In genomic region chr16:4313563-4314531, GRCh38 we compare ENCODE assay signal across 8 cellular contexts. TPM values are rescaled to one million over a fixed set of nuclear protein-coding genes. Genes with fewer than 3 reads are reported as not detected.
DNase-seq lines count a peak whose midpoint lies in the region; ATAC-seq, FAIRE-seq and TF ChIP-seq lines count a peak whose summit lies in the region.

No MANE protein-coding gene starts in this region.

- H3K27me3 ChIP-seq in endothelial cell of umbilical vein (ENCODE audit: control insufficient read depth in 2 of 2, insufficient read depth in 2 of 2, low read length in 2 of 2): no peaks in the 10 kb centered on the region
- no peaks in the 10 kb centered on the region for H3K27me3 ChIP-seq in osteoblast (ENCODE audit: insufficient read depth, low read length)

- H3K4me1 ChIP-seq in OCI-LY7 (ENCODE audit: insufficient read depth, low read length, poor library complexity, severe bottlenecking) (peaks cover 22% of the 10 kb centered on the region), endothelial cell of umbilical vein (ENCODE audit: control insufficient read depth, extremely low read depth, insufficient read depth, low read length) (peaks cover 14% of the 10 kb centered on the region), osteoblast (ENCODE audit: insufficient read depth, low read length) (peaks cover 25% of the 10 kb centered on the region)

- no peaks in the 10 kb centered on the region for H3K9me2 ChIP-seq in OCI-LY7 (ENCODE audit: insufficient read depth, low read length)

- BruUV-seq in OCI-LY7 (replicated peaks; lab: Mats Ljungman, UMichigan) (no TSS peak), endothelial cell of umbilical vein (replicated peaks; lab: Mats Ljungman, UMichigan) (no TSS peak)

- H4K20me1 ChIP-seq in OCI-LY7 (ENCODE audit: insufficient read depth, low read length): no peaks in the 10 kb centered on the region
- H4K20me1 ChIP-seq in endothelial cell of umbilical vein (replicated peaks; ENCODE audit: control insufficient read depth, extremely low read depth, insufficient read depth, low read length): no peaks in the 10 kb centered on the region
- H4K20me1 ChIP-seq in osteoblast (ENCODE audit: insufficient read depth, low read length): peaks cover 25% of the 10 kb centered on the region

- dilution Hi-C loops in endothelial cell of umbilical vein (cut with MboI; ENCODE audit: extremely low pct_ligation_motif_present, low sequenced_read_pairs): no loop called here

- DNase-seq in AG08395 (ENCODE audit: low spot score) (peak; percentile 29), OCI-LY7 (ENCODE audit: low spot score) (peak; percentile 40), endothelial cell of umbilical vein (ENCODE audit: low read depth, low spot score) (no peak), osteoblast (ENCODE audit: insufficient read length, low spot score, missing footprints) (peak; percentile 96)

- H3K4me2 ChIP-seq in OCI-LY7 (ENCODE audit: low read length) (no peak overlapping the region; the same call in 1 of the 2 replicates), endothelial cell of umbilical vein (ENCODE audit: insufficient read depth, low read length) (no peak overlapping the region), osteoblast (ENCODE audit: insufficient read depth, low read length) (no peak overlapping the region)

- H3K9me3 ChIP-seq in OCI-LY7 (ENCODE audit: low read length) (no peaks in the 10 kb centered on the region), endothelial cell of umbilical vein (replicated peaks; ENCODE audit: control insufficient read depth, insufficient read depth, low read length) (no peaks in the 10 kb centered on the region), osteoblast (ENCODE audit: low read depth, low read length) (no peaks in the 10 kb centered on the region)

- peak; percentile 21 for TF ChIP-seq POLR2A in GM19099 (IDR thresholded peaks at IDR 0.05; ENCODE audit: extremely low read depth, insufficient read length, low read depth)
- no peak for TF ChIP-seq POLR2A in endothelial cell of umbilical vein (IDR thresholded peaks at IDR 0.05; ENCODE audit: low read depth, low read length)
- no peak for TF ChIP-seq POLR2A in GM18505 (IDR thresholded peaks at IDR 0.05; ENCODE audit: borderline replicate concordance, extremely low read depth, insufficient read depth, insufficient read length)

- no peaks in the 10 kb centered on the region for H3K9me1 ChIP-seq in endothelial cell of umbilical vein (replicated peaks; ENCODE audit: control insufficient read depth, extremely low read depth, insufficient read depth, low read length)

- H3K79me2 ChIP-seq in OCI-LY7 (ENCODE audit: insufficient read depth, low read depth, low read length) (no peaks in the 10 kb centered on the region), endothelial cell of umbilical vein (ENCODE audit: control insufficient read depth, insufficient read depth, low read length) (peaks cover 22% of the 10 kb centered on the region), osteoblast (ENCODE audit: insufficient read depth, low read length) (peaks cover 26% of the 10 kb centered on the region)

- H3K36me3 ChIP-seq in OCI-LY7 (ENCODE audit: insufficient read depth, low read length) (no peaks in the 10 kb centered on the region), endothelial cell of umbilical vein (ENCODE audit: control insufficient read depth in 2 of 2, extremely low read depth in 1 of 2, insufficient read depth in 2 of 2, low read length in 2 of 2) (no peaks in the 10 kb centered on the region), osteoblast (ENCODE audit: insufficient read depth, low read length) (no peaks in the 10 kb centered on the region)

- ATAC-seq in HG03521 (IDR thresholded peaks at IDR 0.05; ENCODE audit: unreplicated experiment) (no peak), GM18505 (IDR thresholded peaks at IDR 0.05; ENCODE audit: unreplicated experiment) (no peak), GM19035 (IDR thresholded peaks at IDR 0.05; ENCODE audit: unreplicated experiment) (no peak)

- FAIRE-seq in endothelial cell of umbilical vein (lab: Jason Lieb, UNC): peak; percentile 67

- POLR2A ChIA-PET in OCI-LY7 (lab: Charles Lee): no interaction called here
- POLR2A ChIA-PET in endothelial cell of umbilical vein (lab: Charles Lee): no interaction called here

- H3K27ac ChIP-seq in OCI-LY7 (ENCODE audit: low read depth, low read length, poor library complexity, severe bottlenecking): no peak overlapping the region
- H3K27ac ChIP-seq in endothelial cell of umbilical vein (ENCODE audit: insufficient read depth, low read depth, low read length): no peak overlapping the region
- no peak overlapping the region for H3K27ac ChIP-seq in osteoblast (ENCODE audit: low read depth, low read length)

- TF ChIP-seq CTCF in OCI-LY7 (conservative IDR thresholded peaks at IDR 0.05; ENCODE audit: low read length) (peak; percentile 85), endothelial cell of umbilical vein (IDR thresholded peaks at IDR 0.05; ENCODE audit: extremely low read depth in 1 of 2, insufficient read depth in 1 of 2, low read depth in 1 of 2, low read length in 2 of 2) (peak; percentile 91 to 92), osteoblast (IDR thresholded peaks at IDR 0.05; ENCODE audit: extremely low read depth, low read depth, low read length) (peak; percentile 62)

- H2AFZ ChIP-seq in OCI-LY7 (ENCODE audit: low read length): no peak overlapping the region
- H2AFZ ChIP-seq in endothelial cell of umbilical vein (ENCODE audit: low read depth, low read length): no peak overlapping the region
- H2AFZ ChIP-seq in osteoblast (ENCODE audit: low read length): no peak overlapping the region

- no peak overlapping the region for H3K9ac ChIP-seq in endothelial cell of umbilical vein (replicated peaks; ENCODE audit: extremely low read depth, insufficient read depth, low read length)

- CTCF ChIA-PET in OCI-LY7 (lab: Charles Lee; ENCODE audit: unreplicated experiment) (no interaction called here), endothelial cell of umbilical vein (lab: Charles Lee) (interaction anchor here (1.9 to 8.6 kb wide), 5 partner anchors 10 to 40 kb away, joined by 6 to 135 read pairs (median 16); partner anchors contain the start of gene TFAP4)

- intact Hi-C loops in OCI-LY7 (cut with micrococcal nuclease; ENCODE audit: unreplicated experiment) (loop anchor here (1.0 kb wide), 1 partner anchor 13 kb away; no protein-coding TSS in a partner anchor), endothelial cell of umbilical vein (cut with micrococcal nuclease) (loop anchor here (1.0 kb wide), 1 partner anchor 16 kb away; no protein-coding TSS in a partner anchor)

- H3K4me3 ChIP-seq in OCI-LY7 (ENCODE audit: low read depth, low read length, poor library complexity, severe bottlenecking) (no peak overlapping the region), endothelial cell of umbilical vein (replicated peaks in 1 of 3; ENCODE audit: insufficient read depth in 1 of 3, low read depth in 1 of 3, low read length in 3 of 3) (no peak overlapping the region), osteoblast (ENCODE audit: insufficient read depth, low read length) (peak overlapping the region; percentile 3)

RNA-seq across cellular contexts. Expression of gene GLIS2, which starts 2.0 kb away (rescaled TPM):
- total RNA-seq in OCI-LY7 (2014; rRNA removed; shearing (Covaris generic)): not detected in 2 replicates
- total RNA-seq in OCI-LY7 (2022) (0.08 TPM in 1 of 2 replicates, not detected in the other), endothelial cell of umbilical vein (10.1 and 11.3 TPM in 2 replicates), osteoblast (5.0 and 5.4 TPM in 2 replicates)
- 4.6 and 5.1 TPM in 2 replicates for polyA plus RNA-seq in endothelial cell of umbilical vein
- 5.2 and 7.1 TPM in 2 replicates for polyA plus RNA-seq in endothelial cell of umbilical vein (2011; cell fraction: cytosol; rRNA removed)
- 4.7 and 5.8 TPM in 2 replicates for polyA plus RNA-seq in endothelial cell of umbilical vein (2011; cell fraction: nucleus; rRNA removed)
- 7.3 and 11.8 TPM in 2 replicates for polyA plus RNA-seq in endothelial cell of umbilical vein (2012)
- 2.0 and 3.2 TPM in 2 replicates for polyA minus RNA-seq in endothelial cell of umbilical vein
- polyA minus RNA-seq in endothelial cell of umbilical vein (2011; cell fraction: cytosol; rRNA and poly(A)+ RNA removed): 7.5 TPM
- polyA minus RNA-seq in endothelial cell of umbilical vein (2011; cell fraction: nucleus; rRNA and poly(A)+ RNA removed): 1.0 and 2.9 TPM in 2 replicates

RNA-seq across cellular contexts. Expression of gene PAM16, which starts 37.3 kb away (rescaled TPM):
- total RNA-seq in OCI-LY7 (2014; rRNA removed; shearing (Covaris generic)): 80.6 and 92.1 TPM in 2 replicates
- total RNA-seq in OCI-LY7 (2022) (77.4 and 82.4 TPM in 2 replicates), endothelial cell of umbilical vein (35.8 and 40.0 TPM in 2 replicates), osteoblast (17.4 and 18.6 TPM in 2 replicates)
- 67.2 and 76.2 TPM in 2 replicates for polyA plus RNA-seq in endothelial cell of umbilical vein
- polyA plus RNA-seq in endothelial cell of umbilical vein (2011; cell fraction: cytosol; rRNA removed): 44.4 and 44.5 TPM in 2 replicates
- 29.7 and 31.7 TPM in 2 replicates for polyA plus RNA-seq in endothelial cell of umbilical vein (2011; cell fraction: nucleus; rRNA removed)
- 30.5 and 35.6 TPM in 2 replicates for polyA plus RNA-seq in endothelial cell of umbilical vein (2012)
- polyA minus RNA-seq in endothelial cell of umbilical vein: 13.0 and 13.5 TPM in 2 replicates
- polyA minus RNA-seq in endothelial cell of umbilical vein (2011; cell fraction: cytosol; rRNA and poly(A)+ RNA removed): 10.9 TPM
- polyA minus RNA-seq in endothelial cell of umbilical vein (2011; cell fraction: nucleus; rRNA and poly(A)+ RNA removed): 10.6 and 12.3 TPM in 2 replicates

RNA-seq across cellular contexts. Expression of gene TFAP4, which starts 41.0 kb away (rescaled TPM):
- 30.8 and 41.2 TPM in 2 replicates for total RNA-seq in OCI-LY7 (2014; rRNA removed; shearing (Covaris generic))
- total RNA-seq in OCI-LY7 (2022): 41.9 and 43.2 TPM in 2 replicates
- total RNA-seq in endothelial cell of umbilical vein: 11.1 and 12.4 TPM in 2 replicates
- polyA plus RNA-seq in endothelial cell of umbilical vein: 3.0 and 3.4 TPM in 2 replicates
- polyA plus RNA-seq in endothelial cell of umbilical vein (2011; cell fraction: cytosol; rRNA removed): 3.9 and 5.0 TPM in 2 replicates
- 6.1 TPM in 2 replicates for polyA plus RNA-seq in endothelial cell of umbilical vein (2011; cell fraction: nucleus; rRNA removed)
- polyA plus RNA-seq in endothelial cell of umbilical vein (2012): 3.6 and 5.8 TPM in 2 replicates
- 5.3 and 12.7 TPM in 2 replicates for polyA minus RNA-seq in endothelial cell of umbilical vein
- 46.0 TPM for polyA minus RNA-seq in endothelial cell of umbilical vein (2011; cell fraction: cytosol; rRNA and poly(A)+ RNA removed)
- 2.6 and 3.7 TPM in 2 replicates for polyA minus RNA-seq in endothelial cell of umbilical vein (2011; cell fraction: nucleus; rRNA and poly(A)+ RNA removed)
- total RNA-seq in osteoblast: 6.5 and 9.1 TPM in 2 replicates

RNA-seq across cellular contexts. Expression of gene VASN, which starts 57.8 kb away (rescaled TPM):
- total RNA-seq in OCI-LY7 (2014; rRNA removed; shearing (Covaris generic)): not detected in 2 replicates
- not detected in 2 replicates for total RNA-seq in OCI-LY7 (2022)
- total RNA-seq in endothelial cell of umbilical vein: 0.14 and 0.42 TPM in 2 replicates
- polyA plus RNA-seq in endothelial cell of umbilical vein: 0.41 and 0.57 TPM in 2 replicates
- polyA plus RNA-seq in endothelial cell of umbilical vein (2011; cell fraction: cytosol; rRNA removed): 0.09 and 0.13 TPM in 2 replicates
- polyA plus RNA-seq in endothelial cell of umbilical vein (2011; cell fraction: nucleus; rRNA removed): 0.11 and 0.18 TPM in 2 replicates
- polyA plus RNA-seq in endothelial cell of umbilical vein (2012): 0.11 and 0.20 TPM in 2 replicates
- 0.08 and 0.32 TPM in 2 replicates for polyA minus RNA-seq in endothelial cell of umbilical vein
- 1.3 TPM for polyA minus RNA-seq in endothelial cell of umbilical vein (2011; cell fraction: cytosol; rRNA and poly(A)+ RNA removed)
- 0.29 and 0.43 TPM in 2 replicates for polyA minus RNA-seq in endothelial cell of umbilical vein (2011; cell fraction: nucleus; rRNA and poly(A)+ RNA removed)
- 202 and 217 TPM in 2 replicates for total RNA-seq in osteoblast
